Comparison of ENCODE assay signal across 32 cellular contexts in the genomic region with DNA sequence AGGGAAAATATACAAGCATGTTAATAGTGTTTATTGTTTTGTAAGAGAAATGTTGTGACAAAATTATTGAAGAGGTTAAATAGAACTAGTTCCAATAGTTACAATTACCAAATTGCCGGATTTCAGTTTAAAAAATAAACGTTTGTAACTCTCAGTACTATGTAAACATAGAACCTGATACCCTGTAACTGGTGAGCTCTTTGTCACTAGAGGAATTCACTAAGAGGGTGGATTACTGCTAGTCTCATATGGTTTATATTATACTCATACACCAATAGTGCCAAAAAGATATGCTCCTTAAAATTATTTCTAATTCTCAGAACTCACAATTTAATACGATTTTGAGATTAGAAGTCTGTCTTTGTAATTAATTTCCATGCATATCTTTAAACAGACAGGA.
"Had no signal": no experiment of that assay in that cellular context is flagged by ENCODE, and none has a peak within 500 bp of the region (broad histone marks: within the 10 kb centered on the region; RNA-seq: fewer than 3 reads in every experiment).

No MANE protein-coding gene starts in this region.

- ATAC-seq: activated CD8-positive, alpha-beta T cell treated with anti-CD3 and anti-CD28 coated beads for 36 hours; activated naive CD4-positive, alpha-beta T cell treated with anti-CD3 and anti-CD28 coated beads, Interleukin-2, amount 50 U/mL, for 72 hours; activated T-cell treated with anti-CD3 and anti-CD28 coated beads, Interleukin-2, amount 50 U/mL, for 4 hours; activated T-cell treated with anti-CD3 and anti-CD28 coated beads, Interleukin-2, amount 50 U/mL, for 72 hours; activated T-helper 17 cell treated with anti-CD3 and anti-CD28 coated beads, Interleukin-2, amount 50 U/mL, for 72 hours; body of pancreas had no signal

- H3K36me3 Mint-ChIP-seq: activated CD4-positive, alpha-beta memory T cell treated with anti-CD3 and anti-CD28 coated beads for 36 hours; activated naive CD4-positive, alpha-beta T cell treated with anti-CD3 and anti-CD28 coated beads, Interleukin-2, amount 50 U/mL, for 72 hours; activated naive CD8-positive, alpha-beta T cell treated with anti-CD3 and anti-CD28 coated beads for 36 hours had no signal

- H3K27ac Mint-ChIP-seq: activated B cell treated with CpG ODN at 0.5 μM for 24 hours; activated CD4-positive, alpha-beta memory T cell treated with anti-CD3 and anti-CD28 coated beads for 36 hours; activated CD4-positive, alpha-beta T cell treated with anti-CD3 and anti-CD28 coated beads, Interleukin-2, amount 10 ng/mL, durations not matched to agents 24 days and 14 days; activated CD8-positive, alpha-beta T cell treated with anti-CD3 and anti-CD28 coated beads for 36 hours; activated naive CD4-positive, alpha-beta T cell treated with anti-CD3 and anti-CD28 coated beads for 36 hours; activated naive CD4-positive, alpha-beta T cell treated with anti-CD3 and anti-CD28 coated beads, Interleukin-2, amount 50 U/mL, for 72 hours; activated naive CD8-positive, alpha-beta T cell treated with anti-CD3 and anti-CD28 coated beads for 36 hours; activated T-cell treated with anti-CD3 and anti-CD28 coated beads, Interleukin-2, amount 50 U/mL, for 72 hours; activated T-helper 1 cell treated with anti-CD3 and anti-CD28 coated beads, Interleukin-12 subunit alpha, Interleukin-12 subunit beta, Interleukin-2, Interleukin-4 antibody, amounts not matched to agents 30 ng/mL and 10 ng/mL and 1 ng/mL, durations not matched to agents 14 hours and 24 hours and 36 hours; activated T-helper 17 cell treated with anti-CD3 and anti-CD28 coated beads, Interleukin-2, amount 50 U/mL, for 72 hours; T-helper 1 cell treated with Interleukin-12 subunit alpha and Interleukin-12 subunit beta and Interleukin-4 antibody, amounts not matched to agents 30 μg/mL and 1 μg/mL, for 36 hours; T-helper 2 cell treated with Interferon-gamma antibody and Interleukin-4, amounts not matched to agents 5 μg/mL and 100 μg/mL, for 36 hours had no signal

- H3K4me1 Mint-ChIP-seq: activated B cell treated with CpG ODN at 0.5 μM for 24 hours; activated CD4-positive, alpha-beta T cell treated with anti-CD3 and anti-CD28 coated beads, Interleukin-2, amount 10 ng/mL, durations not matched to agents 24 days and 14 days; activated naive CD8-positive, alpha-beta T cell treated with anti-CD3 and anti-CD28 coated beads for 36 hours; activated T-helper 17 cell treated with anti-CD3 and anti-CD28 coated beads, Interleukin-2, amount 50 U/mL, for 72 hours had no signal

- DNase-seq: activated B cell treated with CpG ODN at 0.5 μM for 24 hours; activated CD4-positive, alpha-beta memory T cell treated with anti-CD3 and anti-CD28 coated beads for 36 hours; activated CD4-positive, alpha-beta T cell treated with anti-CD3 and anti-CD28 coated beads for 4 hours; activated CD4-positive, alpha-beta T cell treated with anti-CD3 and anti-CD28 coated beads, Interleukin-2, amount 10 ng/mL, durations not matched to agents 24 days and 14 days; activated CD4-positive, alpha-beta T cell treated with anti-CD3 and anti-CD28 coated beads, Interleukin-2, amount 50 U/mL, for 1 hour; activated CD4-positive, alpha-beta T cell treated with anti-CD3 and anti-CD28 coated beads, Interleukin-2, amount 50 U/mL, for 4 hours; activated CD4-positive, CD25-positive, alpha-beta regulatory T cell treated with anti-CD3 and anti-CD28 coated beads, Interleukin-2, amount 50 U/mL, for 72 hours; activated CD8-positive, alpha-beta memory T cell treated with anti-CD3 and anti-CD28 coated beads, Interleukin-2, amount 50 U/mL, for 4 hours; activated CD8-positive, alpha-beta T cell treated with anti-CD3 and anti-CD28 coated beads for 36 hours; activated effector memory CD4-positive, alpha-beta T cell treated with anti-CD3 and anti-CD28 coated beads, Interleukin-2, amount 50 U/mL, for 16 hours; activated gamma-delta T cell treated with Interleukin-2 at 50 U/mL for 16 hours; activated naive CD4-positive, alpha-beta T cell; activated naive CD4-positive, alpha-beta T cell treated with anti-CD3 and anti-CD28 coated beads for 36 hours; activated naive CD4-positive, alpha-beta T cell treated with anti-CD3 and anti-CD28 coated beads, Interleukin-2, amount 50 U/mL, for 16 hours; activated naive CD8-positive, alpha-beta T cell treated with anti-CD3 and anti-CD28 coated beads for 36 hours; activated T-cell treated with anti-CD3 and anti-CD28 coated beads for 4 hours; activated T-cell treated with anti-CD3 and anti-CD28 coated beads, Interleukin-2, amount 50 U/mL, for 1 hour; activated T-cell treated with anti-CD3 and anti-CD28 coated beads, Interleukin-2, amount 50 U/mL, for 4 hours; activated T-cell treated with anti-CD3 and anti-CD28 coated beads, Interleukin-2, amount 50 U/mL, for 72 hours; amniotic stem cell; aorta; body of pancreas; brain microvascular endothelial cell; central memory CD4-positive, alpha-beta T cell; T-helper 1 cell; T-helper 2 cell; T-helper 9 cell had no signal

- H3K4me3 Mint-ChIP-seq: activated B cell treated with CpG ODN at 0.5 μM for 24 hours; activated CD4-positive, alpha-beta memory T cell treated with anti-CD3 and anti-CD28 coated beads for 36 hours; activated CD4-positive, alpha-beta T cell treated with anti-CD3 and anti-CD28 coated beads, Interleukin-2, amount 10 ng/mL, durations not matched to agents 24 days and 14 days; activated CD8-positive, alpha-beta T cell treated with anti-CD3 and anti-CD28 coated beads for 36 hours; activated naive CD4-positive, alpha-beta T cell treated with anti-CD3 and anti-CD28 coated beads for 36 hours; activated naive CD8-positive, alpha-beta T cell treated with anti-CD3 and anti-CD28 coated beads for 36 hours; activated T-cell treated with anti-CD3 and anti-CD28 coated beads, Interleukin-2, amount 50 U/mL, for 4 hours; activated T-cell treated with anti-CD3 and anti-CD28 coated beads, Interleukin-2, amount 50 U/mL, for 72 hours; activated T-helper 1 cell treated with anti-CD3 and anti-CD28 coated beads, Interleukin-12 subunit alpha, Interleukin-12 subunit beta, Interleukin-2, Interleukin-4 antibody, amounts not matched to agents 30 ng/mL and 10 ng/mL and 1 ng/mL, durations not matched to agents 14 hours and 24 hours and 36 hours; activated T-helper 17 cell treated with anti-CD3 and anti-CD28 coated beads, Interleukin-2, amount 50 U/mL, for 72 hours; T-helper 1 cell treated with Interleukin-12 subunit alpha and Interleukin-12 subunit beta and Interleukin-4 antibody, amounts not matched to agents 30 μg/mL and 1 μg/mL, for 36 hours; T-helper 2 cell treated with Interferon-gamma antibody and Interleukin-4, amounts not matched to agents 5 μg/mL and 100 μg/mL, for 36 hours had no signal

- H3K9me3 Mint-ChIP-seq: activated B cell treated with CpG ODN at 0.5 μM for 24 hours; activated CD4-positive, alpha-beta memory T cell treated with anti-CD3 and anti-CD28 coated beads for 36 hours; activated CD4-positive, alpha-beta T cell treated with anti-CD3 and anti-CD28 coated beads, Interleukin-2, amount 10 ng/mL, durations not matched to agents 24 days and 14 days; activated CD8-positive, alpha-beta T cell treated with anti-CD3 and anti-CD28 coated beads for 36 hours; activated naive CD4-positive, alpha-beta T cell treated with anti-CD3 and anti-CD28 coated beads for 36 hours; activated naive CD4-positive, alpha-beta T cell treated with anti-CD3 and anti-CD28 coated beads, Interleukin-2, amount 50 U/mL, for 72 hours; activated naive CD8-positive, alpha-beta T cell treated with anti-CD3 and anti-CD28 coated beads for 36 hours; activated T-cell treated with anti-CD3 and anti-CD28 coated beads, Interleukin-2, amount 50 U/mL, for 4 hours; activated T-helper 1 cell treated with anti-CD3 and anti-CD28 coated beads, Interleukin-12 subunit alpha, Interleukin-12 subunit beta, Interleukin-2, Interleukin-4 antibody, amounts not matched to agents 30 ng/mL and 10 ng/mL and 1 ng/mL, durations not matched to agents 14 hours and 24 hours and 36 hours; activated T-helper 17 cell treated with anti-CD3 and anti-CD28 coated beads, Interleukin-2, amount 50 U/mL, for 72 hours; T-helper 1 cell treated with Interleukin-12 subunit alpha and Interleukin-12 subunit beta and Interleukin-4 antibody, amounts not matched to agents 30 μg/mL and 1 μg/mL, for 36 hours; T-helper 2 cell treated with Interferon-gamma antibody and Interleukin-4, amounts not matched to agents 5 μg/mL and 100 μg/mL, for 36 hours had no signal
